Comparison of ENCODE assay signal across 15 cellular contexts in genomic region chr3:63644946-63645781, GRCh38. TPM values are rescaled to one million over a fixed set of nuclear protein-coding genes. Genes with fewer than 3 reads are reported as not detected.
DNase-seq lines count a peak whose midpoint lies in the region; ATAC-seq and TF ChIP-seq lines count a peak whose summit lies in the region.
"Not testable (repeated sequence)": the region's sequence is repeated elsewhere in the genome, so short reads cannot be mapped to it uniquely, and the experiment has no call there.
"Had no signal": no experiment of that assay in that cellular context is flagged by ENCODE, and none has a peak within 500 bp of the region (broad histone marks: within the 10 kb centered on the region; RNA-seq: fewer than 3 reads in every experiment).

No MANE protein-coding gene starts in this region.

- H3K4me3 Mint-ChIP-seq in glutamatergic neuron (ENCODE audit: unreplicated experiment) (peak overlapping the region; percentile 76), nephron (peak overlapping the region in 2 of 3 experiments; percentile 68 to 70)

- not testable (repeated sequence) for H3K9me3 Mint-ChIP-seq in glutamatergic neuron (ENCODE audit: unreplicated experiment)
- H3K9me3 Mint-ChIP-seq in nephron: peaks cover 13% of the 10 kb centered on the region

- peak; percentile 78 for ATAC-seq in left colon

- WGBS in stomach, 5 donors: 28 to 52% (median 45%) methylated on average over 25 of the region's 25 CpGs

- DNase-seq in COLO668 (lab: John Stamatoyannopoulos, UW; ENCODE audit: unreplicated experiment): peak; percentile 47
- peak; percentile 14 for DNase-seq in NCI-H510A (lab: John Stamatoyannopoulos, UW)
- DNase-seq in SW480 (ENCODE audit: low spot score): peak; percentile 11
- DNase-seq in glutamatergic neuron: peak; percentile 31
- DNase-seq in left colon: peak; percentile 46 to 85
- peak; percentile 72 for DNase-seq in stomach

- H3K27me3 Mint-ChIP-seq in glutamatergic neuron (ENCODE audit: unreplicated experiment); nephron (ENCODE audit: low read depth): not testable (repeated sequence)

- not testable (repeated sequence) for H3K9me3 ChIP-seq in HUES48 (ENCODE audit: control insufficient read depth, insufficient read depth, low read length); stomach

- not testable (repeated sequence) for H3K4me1 Mint-ChIP-seq in glutamatergic neuron (ENCODE audit: low read depth, unreplicated experiment); nephron

- not testable (repeated sequence) for H3K27me3 ChIP-seq in HUES48 (ENCODE audit: control insufficient read depth, insufficient read depth, low read length); stomach

- TF ChIP-seq CTCF in glutamatergic neuron (IDR thresholded peaks at IDR 0.05; ENCODE audit: partially characterized antibody, unreplicated experiment); nephron (IDR thresholded peaks at IDR 0.05; ENCODE audit: unreplicated experiment in 3 of 3); stomach (IDR thresholded peaks at IDR 0.05): not testable (repeated sequence)

- peak overlapping the region; percentile 59 for H3K27ac Mint-ChIP-seq in glutamatergic neuron (ENCODE audit: unreplicated experiment)
- not testable (repeated sequence) for H3K27ac Mint-ChIP-seq in nephron

- peak in 1 of 4 donors; percentile 4 for TF ChIP-seq POLR2A in stomach (IDR thresholded peaks at IDR 0.05)

- not testable (repeated sequence) for H3K36me3 Mint-ChIP-seq in glutamatergic neuron (ENCODE audit: unreplicated experiment); nephron (ENCODE audit: low read depth)

- not testable (repeated sequence) for H3K27ac ChIP-seq in HUES48 (ENCODE audit: low read depth, low read length)
- peak overlapping the region in 2 of 5 donors; percentile 22 to 42 for H3K27ac ChIP-seq in stomach

- H3K9ac ChIP-seq in HUES48 (ENCODE audit: low read depth, low read length): peak overlapping the region; percentile 59; the same call in 1 of the 2 replicates

- TF ChIP-seq EP300 in stomach (IDR thresholded peaks at IDR 0.05): not testable (repeated sequence)

- H3K4me3 ChIP-seq in HUES48 (ENCODE audit: low read depth, low read length) (peak overlapping the region; percentile 74), stomach (peak overlapping the region; percentile 28 to 47 (median 38))

- peaks cover 11% of the 10 kb centered on the region for H3K4me1 ChIP-seq in HUES48 (ENCODE audit: control insufficient read depth, insufficient read depth, low read length)
- not testable (repeated sequence) for H3K4me1 ChIP-seq in stomach

- intact Hi-C loops in left colon (cut with DNase I, micrococcal nuclease); stomach (cut with DNase I; ENCODE audit: low total_unique reads): not testable (repeated sequence)

- H3K36me3 ChIP-seq in HUES48 (ENCODE audit: control insufficient read depth, insufficient read depth, low read length); stomach: not testable (repeated sequence)

RNA-seq across cellular contexts. Expression of gene SNTN, which starts 7.3 kb away (rescaled TPM):
- total RNA-seq in glutamatergic neuron (ENCODE audit: unreplicated experiment) (not detected), left colon (under 1 TPM in 1 of 2 donors, not detected in 1; 0.39 TPM), stomach (not detected)
- not detected for polyA plus RNA-seq in stomach
- total RNA-seq: activated CD4-positive, alpha-beta memory T cell treated with anti-CD3 and anti-CD28 coated beads, Interleukin-2, amount 10 ng/mL, durations not matched to agents 7 days and 5 days; CD4-positive, alpha-beta T cell; left ventricle myocardium inferior; sciatic nerve; vagina had no signal
- polyA plus RNA-seq: immature natural killer cell, neural cell had no signal

Comparison
In these comparisons a context has a peak if more than half of its experiments do, and no peak if none do; other contexts are left out.
1. DNase-seq: peak in every context shown above with its lines; median percentile 72 in stomach; 66 in left colon; 47 in COLO668; 31 in glutamatergic neuron; 14 in NCI-H510A; 11 in SW480.